Comparison of ENCODE assay signal across 13 cellular contexts in the genomic region with DNA sequence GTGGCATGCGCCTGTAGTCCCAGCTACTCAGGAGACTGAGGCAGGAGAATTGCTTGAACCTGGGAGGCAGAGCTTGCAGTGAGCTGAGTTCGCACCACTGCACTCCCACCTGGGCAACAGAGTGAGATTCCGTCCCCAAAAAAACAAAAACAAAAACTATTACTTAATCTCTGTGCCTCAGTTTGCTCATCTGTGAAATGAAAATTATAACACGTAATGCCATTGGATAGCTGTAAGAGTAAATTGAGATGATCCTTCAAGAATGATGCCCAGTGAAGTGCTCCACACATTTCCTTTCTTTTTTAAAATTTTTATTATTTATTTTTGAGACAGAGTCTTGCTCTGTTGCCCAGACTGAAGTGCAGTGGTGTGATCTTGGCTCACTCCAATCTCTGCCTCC. TPM values are rescaled to one million over a fixed set of nuclear protein-coding genes. Genes with fewer than 3 reads are reported as not detected.
"Had no signal": no experiment of that assay in that cellular context is flagged by ENCODE, and none has a peak within 500 bp of the region (broad histone marks: within the 10 kb centered on the region; RNA-seq: fewer than 3 reads in every experiment).

No MANE protein-coding gene starts in this region.

RNA-seq across cellular contexts. Expression of gene TMEM145, which starts 26.8 kb away (rescaled TPM):
- total RNA-seq: activated naive CD4-positive, alpha-beta T cell treated with anti-CD3 and anti-CD28 coated beads for 36 hours; aorta; ascending aorta; astrocyte; body of pancreas had no signal
- polyA plus RNA-seq: aorta had no signal

RNA-seq across cellular contexts. Expression of gene PRR19, which starts 38.0 kb away (rescaled TPM):
- total RNA-seq: ascending aorta, bronchial epithelial cell had no signal
- polyA plus RNA-seq: aorta had no signal

RNA-seq across cellular contexts. Expression of gene CNFN, which starts 50.2 kb away (rescaled TPM):
- total RNA-seq: activated naive CD4-positive, alpha-beta T cell treated with anti-CD3 and anti-CD28 coated beads for 36 hours; activated naive CD4-positive, alpha-beta T cell treated with anti-CD3 and anti-CD28 coated beads, Interleukin-2, amount 50 U/mL, for 72 hours; activated naive CD8-positive, alpha-beta T cell treated with anti-CD3 and anti-CD28 coated beads for 36 hours; activated naive CD8-positive, alpha-beta T cell treated with anti-CD3 and anti-CD28 coated beads, Interleukin-2, amount 10 ng/mL, durations not matched to agents 7 days and 5 days; activated T-helper 1 cell treated with anti-CD3 and anti-CD28 coated beads, Interleukin-12 subunit alpha, Interleukin-12 subunit beta, Interleukin-2, Interleukin-4 antibody, amounts not matched to agents 30 ng/mL and 10 ng/mL and 1 ng/mL, durations not matched to agents 14 hours and 24 hours and 36 hours; activated T-helper 2 cell treated with anti-CD3 and anti-CD28 coated beads, Interferon-gamma antibody, Interleukin-2, Interleukin-4, amounts not matched to agents 10 μg/mL and 5 μg/mL and 100 μg/mL, durations not matched to agents 14 hours and 24 hours and 36 hours; ascending aorta; body of pancreas; bronchial epithelial cell; cerebellum; chondrocyte had no signal
